In the genomic region with DNA sequence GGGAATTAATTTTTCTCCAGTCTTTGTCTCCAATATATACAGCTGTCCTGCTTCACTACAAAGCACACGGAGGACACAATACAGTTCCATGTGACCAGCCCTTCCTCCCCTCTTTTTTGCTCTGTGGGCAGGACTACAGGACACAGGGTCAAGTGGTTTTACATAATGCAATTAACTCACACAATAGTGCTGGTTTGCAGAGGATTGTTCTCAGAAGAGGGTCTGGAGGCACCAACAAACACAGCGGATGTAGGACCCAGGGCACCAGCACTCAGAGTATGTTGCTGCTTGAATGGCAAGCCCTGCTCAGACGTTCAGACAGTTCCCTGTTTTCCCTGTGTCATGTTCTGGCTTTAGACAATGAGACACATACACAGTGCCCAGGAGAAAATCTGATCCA, we compare ENCODE assay signal across 27 cellular contexts.
"Had no signal": no experiment of that assay in that cellular context is flagged by ENCODE, and none has a peak within 500 bp of the region (broad histone marks: within the 10 kb centered on the region; RNA-seq: fewer than 3 reads in every experiment).

No MANE protein-coding gene starts in this region.

- H3K4me1 ChIP-seq: left ventricle myocardium inferior, parathyroid adenoma, psoas muscle, spleen, suprapubic skin, tibial artery, upper lobe of right lung, uterus had no signal

- H3K27me3 ChIP-seq: neutrophil, suprapubic skin, upper lobe of right lung, uterus had no signal

- H3K27ac ChIP-seq: left ventricle myocardium inferior, neutrophil, parathyroid adenoma, psoas muscle, spleen, suprapubic skin, thoracic aorta, tibial artery, upper lobe of right lung, uterus had no signal

- H3K36me3 ChIP-seq: left ventricle myocardium inferior, neutrophil, spleen, suprapubic skin, thoracic aorta, tibial artery, upper lobe of right lung, uterus had no signal

- H3K4me3 ChIP-seq: left ventricle myocardium inferior, lung, mucosa of descending colon, psoas muscle, spleen, suprapubic skin, thoracic aorta, tibial artery, upper lobe of right lung, uterus had no signal

- DNase-seq: hypothalamus; immature natural killer cell; kidney; left ventricle myocardium inferior; mesendoderm; midbrain; mucosa of descending colon; naive thymus-derived CD4-positive, alpha-beta T cell; occipital lobe; psoas muscle; right cardiac atrium; small intestine; spleen; stimulated activated CD4-positive, alpha-beta T cell treated with anti-CD3 and anti-CD28 coated beads, Interleukin-4, amount 100 ng/mL, for 24 hours; stimulated activated naive CD4-positive, alpha-beta T cell; tibial artery; trophoblast cell; upper lobe of right lung; uterus had no signal

- ATAC-seq: mucosa of descending colon; naive thymus-derived CD4-positive, alpha-beta T cell; natural killer cell treated with Interleukin-12 subunit alpha and Interleukin-12 subunit beta and Interleukin-15 and Interleukin-18, amount 100 ng/mL, for 72 hours; psoas muscle; right cardiac atrium; sciatic nerve; stimulated activated effector memory CD8-positive, alpha-beta T cell treated with anti-CD3 and anti-CD28 coated beads, Interleukin-12 subunit alpha, Interleukin-12 subunit beta, amount 100 ng/mL, for 72 hours; upper lobe of right lung had no signal

- H3K9me3 ChIP-seq: mucosa of descending colon, neutrophil, psoas muscle, thoracic aorta, upper lobe of right lung, uterus had no signal
